Comparison of ENCODE assay signal across 11 cellular contexts in genomic region chr3:72892870-72893269, GRCh38. TPM values are rescaled to one million over a fixed set of nuclear protein-coding genes. Genes with fewer than 3 reads are reported as not detected.
DNase-seq lines count a peak whose midpoint lies in the region; ATAC-seq and TF ChIP-seq lines count a peak whose summit lies in the region.
"Had no signal": no experiment of that assay in that cellular context is flagged by ENCODE, and none has a peak within 500 bp of the region (broad histone marks: within the 10 kb centered on the region; RNA-seq: fewer than 3 reads in every experiment).

No MANE protein-coding gene starts in this region.

- H3K36me3 ChIP-seq in OCI-LY1 (ENCODE audit: insufficient read depth, low read length) (no peaks in the 10 kb centered on the region), testis (ENCODE audit: low read depth, missing control alignments) (no peaks in the 10 kb centered on the region)

- no peak overlapping the region for H3K27ac ChIP-seq in OCI-LY1 (ENCODE audit: low read depth, low read length, poor library complexity, severe bottlenecking)
- H3K27ac ChIP-seq in testis = no peak overlapping the region

- no peak overlapping the region for H3K4me3 ChIP-seq in OCI-LY1 (ENCODE audit: low read depth, low read length, poor library complexity, severe bottlenecking)
- no peak overlapping the region for H3K4me3 ChIP-seq in testis

- H3K27ac Mint-ChIP-seq in activated CD4-positive, alpha-beta memory T cell treated with anti-CD3 and anti-CD28 coated beads for 36 hours = no peak overlapping the region
- H3K27ac Mint-ChIP-seq in activated CD4-positive, alpha-beta memory T cell treated with anti-CD3 and anti-CD28 coated beads, Interleukin-2, amount 10 ng/mL, durations not matched to agents 7 days and 5 days = no peak overlapping the region
- H3K27ac Mint-ChIP-seq: activated B cell treated with CpG ODN at 0.5 μM for 24 hours; CD8-positive, alpha-beta memory T cell had no signal

- H3K36me3 Mint-ChIP-seq in activated CD4-positive, alpha-beta memory T cell treated with anti-CD3 and anti-CD28 coated beads for 36 hours = no peaks in the 10 kb centered on the region
- no peaks in the 10 kb centered on the region for H3K36me3 Mint-ChIP-seq in activated CD4-positive, alpha-beta memory T cell treated with anti-CD3 and anti-CD28 coated beads, Interleukin-2, amount 10 ng/mL, durations not matched to agents 7 days and 5 days (ENCODE audit: low read depth)
- H3K36me3 Mint-ChIP-seq: CD8-positive, alpha-beta memory T cell had no signal

- H3K9ac ChIP-seq in OCI-LY1 (ENCODE audit: low read length) = no peak overlapping the region

- no peak for ATAC-seq in GM19328 (IDR thresholded peaks at IDR 0.05; ENCODE audit: unreplicated experiment)
- ATAC-seq in HG03432 (IDR thresholded peaks at IDR 0.05; ENCODE audit: unreplicated experiment) = no peak

- H3K4me3 Mint-ChIP-seq in activated CD4-positive, alpha-beta memory T cell treated with anti-CD3 and anti-CD28 coated beads for 36 hours = no peak overlapping the region
- no peak overlapping the region for H3K4me3 Mint-ChIP-seq in activated CD4-positive, alpha-beta memory T cell treated with anti-CD3 and anti-CD28 coated beads, Interleukin-2, amount 10 ng/mL, durations not matched to agents 7 days and 5 days
- H3K4me3 Mint-ChIP-seq: activated B cell treated with CpG ODN at 0.5 μM for 24 hours had no signal

- no peak overlapping the region for H2AFZ ChIP-seq in OCI-LY1 (ENCODE audit: low read length)

- no peaks in the 10 kb centered on the region for H3K9me3 Mint-ChIP-seq in activated CD4-positive, alpha-beta memory T cell treated with anti-CD3 and anti-CD28 coated beads for 36 hours
- H3K9me3 Mint-ChIP-seq in activated CD4-positive, alpha-beta memory T cell treated with anti-CD3 and anti-CD28 coated beads, Interleukin-2, amount 10 ng/mL, durations not matched to agents 7 days and 5 days = no peaks in the 10 kb centered on the region
- H3K9me3 Mint-ChIP-seq: activated B cell treated with CpG ODN at 0.5 μM for 24 hours had no signal

- H3K27me3 ChIP-seq in OCI-LY1 (ENCODE audit: insufficient read depth, low read length) (0 out of 2 replicates have a peak, but pooled peaks cover 3% of the 10 kb centered on the region), testis (no peaks in the 10 kb centered on the region)

- no peaks in the 10 kb centered on the region for H4K20me1 ChIP-seq in OCI-LY1 (ENCODE audit: insufficient read depth, low read length)

- H3K9me3 ChIP-seq in OCI-LY1 (ENCODE audit: low read length) (no peaks in the 10 kb centered on the region), testis (no peaks in the 10 kb centered on the region)

- POLR2A ChIA-PET in activated CD4-positive, alpha-beta memory T cell treated with anti-CD3 and anti-CD28 coated beads for 36 hours (lab: Charles Lee) = no interaction called here
- POLR2A ChIA-PET in activated CD4-positive, alpha-beta memory T cell treated with anti-CD3 and anti-CD28 coated beads, Interleukin-2, amount 10 ng/mL, durations not matched to agents 7 days and 5 days (lab: Charles Lee) = no interaction called here

- 75 to 78% methylated on average over 4 of the region's 4 CpGs for WGBS in testis, 2 donors

- CTCF ChIA-PET in activated CD4-positive, alpha-beta memory T cell treated with anti-CD3 and anti-CD28 coated beads for 36 hours (lab: Charles Lee) = interaction anchor here (0.9 to 1.4 kb wide), 3 partner anchors 42 to 164 kb away, joined by 3 to 5 read pairs (median 3); no protein-coding TSS in a partner anchor
- CTCF ChIA-PET in activated CD4-positive, alpha-beta memory T cell treated with anti-CD3 and anti-CD28 coated beads, Interleukin-2, amount 10 ng/mL, durations not matched to agents 7 days and 5 days (lab: Charles Lee) = interaction anchor here (0.9 kb wide), 1 partner anchor 10 kb away, joined by 4 read pairs; no protein-coding TSS in a partner anchor

- no peaks in the 10 kb centered on the region for H3K9me2 ChIP-seq in OCI-LY1 (ENCODE audit: low read depth, low read length)

- H3K79me2 ChIP-seq in OCI-LY1 (ENCODE audit: insufficient read depth, low read length) = no peaks in the 10 kb centered on the region

- no peak overlapping the region for H3K4me2 ChIP-seq in OCI-LY1 (ENCODE audit: low read length)

- H3K4me1 Mint-ChIP-seq in activated CD4-positive, alpha-beta memory T cell treated with anti-CD3 and anti-CD28 coated beads for 36 hours (ENCODE audit: low read depth) = peaks cover 9% of the 10 kb centered on the region
- H3K4me1 Mint-ChIP-seq in activated CD4-positive, alpha-beta memory T cell treated with anti-CD3 and anti-CD28 coated beads, Interleukin-2, amount 10 ng/mL, durations not matched to agents 7 days and 5 days = no peaks in the 10 kb centered on the region

- no peaks in the 10 kb centered on the region for H3F3A ChIP-seq in OCI-LY1 (ENCODE audit: insufficient read depth, low read length)

- H3K27me3 Mint-ChIP-seq in activated CD4-positive, alpha-beta memory T cell treated with anti-CD3 and anti-CD28 coated beads for 36 hours = peaks cover 46% of the 10 kb centered on the region
- peaks cover 58% of the 10 kb centered on the region for H3K27me3 Mint-ChIP-seq in activated CD4-positive, alpha-beta memory T cell treated with anti-CD3 and anti-CD28 coated beads, Interleukin-2, amount 10 ng/mL, durations not matched to agents 7 days and 5 days

- peak; percentile 22 for DNase-seq in activated CD4-positive, alpha-beta memory T cell treated with anti-CD3 and anti-CD28 coated beads for 36 hours
- DNase-seq in activated CD4-positive, alpha-beta memory T cell treated with anti-CD3 and anti-CD28 coated beads, Interleukin-2, amount 10 ng/mL, durations not matched to agents 7 days and 5 days = no peak
- DNase-seq in erythroblast (lab: John Stamatoyannopoulos, UW) = peak; percentile 37 to 43
- DNase-seq in testis = peak; percentile 46
- DNase-seq in NOMO-1 treated with DMSO at 0.1 percent for 48 hours (lab: John Stamatoyannopoulos, UW; ENCODE audit: unreplicated experiment) = no peak
- DNase-seq: activated B cell treated with CpG ODN at 0.5 μM for 24 hours; CD8-positive, alpha-beta memory T cell; NCI-H2171 had no signal

- TF ChIP-seq CTCF in OCI-LY1 (IDR thresholded peaks at IDR 0.05; ENCODE audit: low read length) = peak; percentile 56
- peak in 1 of 3 experiments; percentile 31 for TF ChIP-seq CTCF in testis (IDR thresholded peaks at IDR 0.05)

- no peaks in the 10 kb centered on the region for H3K4me1 ChIP-seq in OCI-LY1 (ENCODE audit: insufficient read depth, low read length, severe bottlenecking)
- H3K4me1 ChIP-seq in testis = peaks cover 17% of the 10 kb centered on the region

- intact Hi-C loops in activated CD4-positive, alpha-beta memory T cell treated with anti-CD3 and anti-CD28 coated beads for 36 hours (cut with micrococcal nuclease) = no loop called here
- intact Hi-C loops in testis (cut with DNase I; ENCODE audit: low total_unique reads) = no loop called here

- no peak for TF ChIP-seq POLR2A in erythroblast (IDR thresholded peaks at IDR 0.05; ENCODE audit: low read length)
- no peak for TF ChIP-seq POLR2A in testis (IDR thresholded peaks at IDR 0.05)

RNA-seq across cellular contexts. Expression of gene GXYLT2, which starts 5.0 kb away (rescaled TPM):
- not detected for total RNA-seq in activated CD4-positive, alpha-beta memory T cell treated with anti-CD3 and anti-CD28 coated beads for 36 hours
- not detected for total RNA-seq in activated CD4-positive, alpha-beta memory T cell treated with anti-CD3 and anti-CD28 coated beads, Interleukin-2, amount 10 ng/mL, durations not matched to agents 7 days and 5 days
- total RNA-seq in testis = 10 to 100 TPM; 17.6 to 27.8 TPM
- 9.7 TPM for polyA plus RNA-seq in testis (ENCODE audit: insufficient read depth, low read depth, low replicate concordance)
- total RNA-seq: activated B cell treated with CpG ODN at 0.5 μM for 24 hours; CD8-positive, alpha-beta memory T cell had no signal
- polyA plus RNA-seq: CD8-positive, alpha-beta memory T cell had no signal

RNA-seq across cellular contexts. Expression of gene SHQ1, which starts 44.6 kb away (rescaled TPM):
- 10 to 100 TPM; 27.9 to 30.1 TPM for total RNA-seq in activated CD4-positive, alpha-beta memory T cell treated with anti-CD3 and anti-CD28 coated beads for 36 hours
- 10 to 100 TPM; 16.7 to 20.6 TPM for total RNA-seq in activated CD4-positive, alpha-beta memory T cell treated with anti-CD3 and anti-CD28 coated beads, Interleukin-2, amount 10 ng/mL, durations not matched to agents 7 days and 5 days
- 10 to 100 TPM; 21.2 to 26.9 TPM for total RNA-seq in testis
- polyA plus RNA-seq in testis (ENCODE audit: insufficient read depth, low read depth, low replicate concordance) = 20.1 TPM

Comparison
In these comparisons a context has a peak if more than half of its experiments do, and no peak if none do; other contexts are left out.
1. DNase-seq: peak in activated CD4-positive, alpha-beta memory T cell treated with anti-CD3 and anti-CD28 coated beads for 36 hours (single experiment), erythroblast (2 of 2) and testis (single experiment); none in activated CD4-positive, alpha-beta memory T cell treated with anti-CD3 and anti-CD28 coated beads, Interleukin-2, amount 10 ng/mL, durations not matched to agents 7 days and 5 days (single experiment) and NOMO-1 treated with DMSO at 0.1 percent for 48 hours (single experiment).
2. RNA of gene GXYLT2, which starts 5.0 kb away (total RNA-seq): 17.6 to 27.8 TPM in testis; not detected in activated CD4-positive, alpha-beta memory T cell treated with anti-CD3 and anti-CD28 coated beads, Interleukin-2, amount 10 ng/mL, durations not matched to agents 7 days and 5 days and not detected in activated CD4-positive, alpha-beta memory T cell treated with anti-CD3 and anti-CD28 coated beads for 36 hours; every median in the first group is over 10 times any median in the second.